Comparison of ENCODE assay signal across 24 cellular contexts in the genomic region with DNA sequence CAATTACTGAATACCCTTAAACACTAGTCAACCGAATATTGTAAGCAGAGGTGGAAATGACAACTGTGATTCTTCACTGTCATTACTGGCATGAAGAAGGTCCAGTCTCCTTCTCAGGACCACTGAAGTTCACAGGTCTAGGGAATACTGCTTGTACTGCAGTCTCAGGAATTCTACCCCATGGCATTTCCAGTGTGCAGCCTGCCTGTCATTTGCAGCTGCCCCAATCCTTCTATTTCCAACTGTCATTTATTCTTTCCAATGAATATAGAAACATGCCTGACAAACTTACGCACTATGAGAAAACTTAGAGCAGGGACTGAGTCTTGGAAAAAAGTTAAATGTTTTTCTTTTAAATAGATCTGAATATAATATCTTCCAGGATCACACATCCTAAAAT.
DNase-seq lines count a peak whose midpoint lies in the region; ATAC-seq and TF ChIP-seq lines count a peak whose summit lies in the region.
"Had no signal": no experiment of that assay in that cellular context is flagged by ENCODE, and none has a peak within 500 bp of the region (broad histone marks: within the 10 kb centered on the region; RNA-seq: fewer than 3 reads in every experiment).

No MANE protein-coding gene starts in this region.

- peaks cover 54% of the 10 kb centered on the region for H3K4me1 ChIP-seq in PC-3 (ENCODE audit: insufficient read depth, low read length)
- peaks cover 66% of the 10 kb centered on the region for H3K4me1 ChIP-seq in skeletal muscle satellite cell (ENCODE audit: control insufficient read depth, insufficient read depth, low read length)

- peaks cover 16% of the 10 kb centered on the region; the same call in 1 of the 2 replicates for H3K79me2 ChIP-seq in PC-3 (ENCODE audit: low read length)

- ATAC-seq in PC-3 (no peak), GM21825 (IDR thresholded peaks at IDR 0.05; ENCODE audit: unreplicated experiment) (no peak), GM19397 (IDR thresholded peaks at IDR 0.05; ENCODE audit: unreplicated experiment) (no peak)
- ATAC-seq: Right ventricle myocardium inferior had no signal

- BruUV-seq in PC-3 (replicated peaks; lab: Mats Ljungman, UMichigan): no TSS peak

- peak; percentile 32 for DNase-seq in DMS53 (lab: John Stamatoyannopoulos, UW)
- DNase-seq in DMS53 treated with DMSO at 0.1 percent for 48 hours (lab: John Stamatoyannopoulos, UW; ENCODE audit: unreplicated experiment): no peak
- DNase-seq in PC-3: no peak
- DNase-seq in chondrocyte (ENCODE audit: low spot score): no peak
- no peak for DNase-seq in NCI-H345 treated with DMSO at 0.1 percent for 48 hours (lab: John Stamatoyannopoulos, UW; ENCODE audit: unreplicated experiment)
- DNase-seq: 8988T; CD4-positive, CD25-positive, alpha-beta regulatory T cell; DMS79 treated with DMSO at 0.1 percent for 48 hours; H7; NCI-H1048; NCI-H1417; NCI-H187; NCI-H2081 treated with DMSO at 0.1 percent for 48 hours; NCI-H2171; NCI-H446; NCI-H524 treated with DMSO at 0.1 percent for 48 hours; NCI-H774 had no signal

- H3K27me3 Mint-ChIP-seq in chondrocyte (ENCODE audit: low read depth): no peaks in the 10 kb centered on the region
- H3K27me3 Mint-ChIP-seq: IgD-negative memory B cell had no signal

- no peaks in the 10 kb centered on the region for H3K36me3 Mint-ChIP-seq in chondrocyte (ENCODE audit: low read depth)
- H3K36me3 Mint-ChIP-seq: CD4-positive, CD25-positive, alpha-beta regulatory T cell; IgD-negative memory B cell had no signal

- H3K4me3 ChIP-seq in PC-3 (ENCODE audit: low read length) (peak overlapping the region; percentile 57), skeletal muscle satellite cell (ENCODE audit: low read length) (no peak overlapping the region)
- H3K4me3 ChIP-seq: SJSA1 had no signal

- H3K4me2 ChIP-seq in PC-3 (ENCODE audit: low read length) (peak overlapping the region; percentile 82), skeletal muscle satellite cell (ENCODE audit: low read length) (no peak overlapping the region)
- H3K4me2 ChIP-seq: KMS-11 had no signal

- H3K27ac ChIP-seq in PC-3 (ENCODE audit: low read length): peak overlapping the region; percentile 97
- H3K27ac ChIP-seq: KMS-11 had no signal

- H3F3A ChIP-seq in PC-3 (ENCODE audit: low read length, unreplicated experiment): no peaks in the 10 kb centered on the region

- H3K4me1 Mint-ChIP-seq in chondrocyte (ENCODE audit: low read depth): peaks cover 59% of the 10 kb centered on the region
- H3K4me1 Mint-ChIP-seq: CD4-positive, CD25-positive, alpha-beta regulatory T cell; IgD-negative memory B cell had no signal

- intact Hi-C loops in PC-3 (cut with micrococcal nuclease): loop anchor here (1.0 kb wide), 1 partner anchor 31 kb away; no protein-coding TSS in a partner anchor

- peak overlapping the region; percentile 93 for H3K9ac ChIP-seq in PC-3 (ENCODE audit: low read length)
- H3K9ac ChIP-seq in skeletal muscle satellite cell (ENCODE audit: low read depth, low read length): peak overlapping the region; percentile 73
- H3K9ac ChIP-seq: KMS-11 had no signal

- H3K9me3 ChIP-seq in PC-3 (ENCODE audit: low read length) (no peaks in the 10 kb centered on the region), skeletal muscle satellite cell (replicated peaks; ENCODE audit: low read length) (no peaks in the 10 kb centered on the region)
- H3K9me3 ChIP-seq: SJSA1 had no signal

- H2AFZ ChIP-seq in PC-3 (ENCODE audit: low read length): no peak overlapping the region

- TF ChIP-seq CTCF in PC-3 (conservative IDR thresholded peaks at IDR 0.05; ENCODE audit: low read depth, low read length) (no peak), chondrocyte (IDR thresholded peaks at IDR 0.05) (no peak)

- CTCF ChIA-PET in PC-3 (lab: Charles Lee): no interaction called here

- H3K4me3 Mint-ChIP-seq in chondrocyte (ENCODE audit: unreplicated experiment): no peak overlapping the region
- H3K4me3 Mint-ChIP-seq: CD4-positive, CD25-positive, alpha-beta regulatory T cell; IgD-negative memory B cell had no signal

- H3K36me3 ChIP-seq in PC-3 (ENCODE audit: low read depth, low read length) (no peaks in the 10 kb centered on the region), skeletal muscle satellite cell (ENCODE audit: insufficient read depth, low read length) (no peaks in the 10 kb centered on the region)
- H3K36me3 ChIP-seq: SJSA1 had no signal

- no peaks in the 10 kb centered on the region for H4K20me1 ChIP-seq in PC-3 (ENCODE audit: low read length)

- peak overlapping the region; percentile 63 for H3K27ac Mint-ChIP-seq in chondrocyte (ENCODE audit: unreplicated experiment)
- H3K27ac Mint-ChIP-seq: CD4-positive, CD25-positive, alpha-beta regulatory T cell; IgD-negative memory B cell had no signal

- no peaks in the 10 kb centered on the region for H3K27me3 ChIP-seq in PC-3 (ENCODE audit: low read length)
- no peaks in the 10 kb centered on the region for H3K27me3 ChIP-seq in skeletal muscle satellite cell (ENCODE audit: control insufficient read depth, insufficient read depth, low read length)
- H3K27me3 ChIP-seq: SJSA1 had no signal

- POLR2A ChIA-PET in PC-3 (lab: Charles Lee; ENCODE audit: unreplicated experiment): no interaction called here

- no peaks in the 10 kb centered on the region for H3K9me2 ChIP-seq in PC-3 (replicated peaks; ENCODE audit: low read length)

- H3K9me3 Mint-ChIP-seq in chondrocyte (ENCODE audit: low read depth): no peaks in the 10 kb centered on the region
